In the genomic region with DNA sequence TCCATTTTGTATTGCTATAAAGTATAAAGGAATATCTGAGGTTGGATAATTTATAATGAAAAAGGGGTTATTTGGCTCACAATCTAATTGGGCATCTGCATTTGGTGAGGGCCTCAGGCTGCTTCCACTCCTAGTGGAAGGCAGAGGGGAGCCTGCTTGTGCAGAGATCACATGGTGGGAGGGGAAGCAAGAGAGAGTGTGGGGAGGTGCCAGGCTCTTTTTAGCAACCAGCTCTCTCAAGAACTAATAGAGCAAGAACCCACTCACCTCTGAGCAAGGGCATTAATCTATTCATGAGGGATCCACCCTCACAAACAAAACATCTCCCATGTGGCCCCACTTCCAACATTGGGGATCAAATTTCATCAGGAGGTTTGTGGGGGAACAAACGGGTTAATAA, we compare ENCODE assay signal across 18 cellular contexts.
DNase-seq lines count a peak whose midpoint lies in the region; ATAC-seq lines count a peak whose summit lies in the region.
"Had no signal": no experiment of that assay in that cellular context is flagged by ENCODE, and none has a peak within 500 bp of the region (broad histone marks: within the 10 kb centered on the region; RNA-seq: fewer than 3 reads in every experiment).

No MANE protein-coding gene starts in this region.

- H3K4me3 Mint-ChIP-seq in effector memory CD8-positive, alpha-beta T cell = no peak overlapping the region
- H3K4me3 Mint-ChIP-seq: CD4-positive, alpha-beta T cell had no signal

- intact Hi-C loops in Right ventricle myocardium inferior (cut with DNase I) = no loop called here
- intact Hi-C loops in cardiac septum (cut with DNase I) = no loop called here

- peaks cover 61% of the 10 kb centered on the region for H3K36me3 Mint-ChIP-seq in effector memory CD8-positive, alpha-beta T cell (ENCODE audit: insufficient read depth)

- peaks cover 7 to 15% of the 10 kb centered on the region in 2 donors for H3K4me1 Mint-ChIP-seq in effector memory CD8-positive, alpha-beta T cell (ENCODE audit: low read depth in 2 of 2)

- peak overlapping the region; percentile 52 to 80 for H3K27ac Mint-ChIP-seq in effector memory CD8-positive, alpha-beta T cell
- H3K27ac Mint-ChIP-seq: CD4-positive, alpha-beta T cell had no signal

- no peaks in the 10 kb centered on the region for H3K27me3 Mint-ChIP-seq in effector memory CD8-positive, alpha-beta T cell
- H3K27me3 Mint-ChIP-seq: CD4-positive, alpha-beta T cell had no signal

- DNase-seq in Right ventricle myocardium inferior (ENCODE audit: missing footprints) (no peak), cardiac septum (ENCODE audit: low spot score) (no peak), islet precursor cell (peak; percentile 12), T-helper 2 cell (no peak)
- no peak for DNase-seq in effector memory CD8-positive, alpha-beta T cell
- DNase-seq: ACHN; Calu3; CD4-positive, alpha-beta T cell; DMS79 treated with DMSO at 0.1 percent for 48 hours; NCI-H1105 treated with DMSO at 0.1 percent for 48 hours; NCI-H1694 treated with DMSO at 0.1 percent for 48 hours; NCI-H2107; NCI-H446 treated with DMSO at 0.1 percent for 48 hours; NCI-H748 treated with DMSO at 0.1 percent for 48 hours; RPMI8226 had no signal

- H3K9me3 Mint-ChIP-seq in effector memory CD8-positive, alpha-beta T cell = no peaks in the 10 kb centered on the region
- H3K9me3 Mint-ChIP-seq: CD4-positive, alpha-beta T cell had no signal

- peak; percentile 79 for ATAC-seq in Right ventricle myocardium inferior
- no peak for ATAC-seq in effector memory CD8-positive, alpha-beta T cell (replicated peaks)
- ATAC-seq in HG02642 (IDR thresholded peaks at IDR 0.05; ENCODE audit: poor library complexity, unreplicated experiment) = no peak
- ATAC-seq in GM18873 (IDR thresholded peaks at IDR 0.05; ENCODE audit: low FRiP score, unreplicated experiment) = no peak
- ATAC-seq: HCT116 had no signal
